ENCODE assay signal across 9 cellular contexts in genomic region chr19:45632468-45633196, GRCh38. TPM values are rescaled to one million over a fixed set of nuclear protein-coding genes. Genes with fewer than 3 reads are reported as not detected.
A peak's percentile ranks its signal among the peaks of the same experiment; 100 is the strongest.
DNase-seq lines count a peak whose midpoint lies in the region; ATAC-seq lines count a peak whose summit lies in the region.
"Had no signal": no experiment of that assay in that cellular context is flagged by ENCODE, and none has a peak within 500 bp of the region (broad histone marks: within the 10 kb centered on the region; RNA-seq: fewer than 3 reads in every experiment).

No MANE protein-coding gene starts in this region.

- DNase-seq in NCI-H748 (lab: John Stamatoyannopoulos, UW; ENCODE audit: unreplicated experiment): peak; percentile 30
- no peak for DNase-seq in NCI-H748 treated with DMSO at 0.1 percent for 48 hours (lab: John Stamatoyannopoulos, UW)
- peak; percentile 15 for DNase-seq in NCI-H82 treated with DMSO at 0.1 percent for 48 hours (lab: John Stamatoyannopoulos, UW; ENCODE audit: unreplicated experiment)
- DNase-seq in activated T-helper 2 cell treated with anti-CD3 and anti-CD28 coated beads, Interferon-gamma antibody, Interleukin-2, Interleukin-4, amounts not matched to agents 10 μg/mL and 5 μg/mL and 100 μg/mL, durations not matched to agents 14 hours and 24 hours and 36 hours (ENCODE audit: low spot score): no peak
- peak; percentile 91 for DNase-seq in glomerular visceral epithelial cell (ENCODE audit: extremely low spot score)
- peak; percentile 70 for DNase-seq in renal cortical epithelial cell (ENCODE audit: low read depth)
- no peak for DNase-seq in NK-92 (lab: John Stamatoyannopoulos, UW; ENCODE audit: unreplicated experiment)

- no peak for ATAC-seq in HG03135 (IDR thresholded peaks at IDR 0.05; ENCODE audit: unreplicated experiment)

- peaks cover 45% of the 10 kb centered on the region for H3K36me3 Mint-ChIP-seq in activated T-helper 2 cell treated with anti-CD3 and anti-CD28 coated beads, Interferon-gamma antibody, Interleukin-2, Interleukin-4, amounts not matched to agents 10 μg/mL and 5 μg/mL and 100 μg/mL, durations not matched to agents 14 hours and 24 hours and 36 hours (ENCODE audit: low read depth)

- peak overlapping the region; percentile 35 for H3K27ac Mint-ChIP-seq in activated T-helper 2 cell treated with anti-CD3 and anti-CD28 coated beads, Interferon-gamma antibody, Interleukin-2, Interleukin-4, amounts not matched to agents 10 μg/mL and 5 μg/mL and 100 μg/mL, durations not matched to agents 14 hours and 24 hours and 36 hours

- no peaks in the 10 kb centered on the region for H3K27me3 Mint-ChIP-seq in activated T-helper 2 cell treated with anti-CD3 and anti-CD28 coated beads, Interferon-gamma antibody, Interleukin-2, Interleukin-4, amounts not matched to agents 10 μg/mL and 5 μg/mL and 100 μg/mL, durations not matched to agents 14 hours and 24 hours and 36 hours (ENCODE audit: low read depth)
- H3K27me3 Mint-ChIP-seq: CD4-positive, alpha-beta memory T cell had no signal

- H3K4me1 Mint-ChIP-seq in activated T-helper 2 cell treated with anti-CD3 and anti-CD28 coated beads, Interferon-gamma antibody, Interleukin-2, Interleukin-4, amounts not matched to agents 10 μg/mL and 5 μg/mL and 100 μg/mL, durations not matched to agents 14 hours and 24 hours and 36 hours (ENCODE audit: low read depth): peaks cover 14% of the 10 kb centered on the region
- H3K4me1 Mint-ChIP-seq: CD4-positive, alpha-beta memory T cell had no signal

- no peak overlapping the region for H3K4me3 Mint-ChIP-seq in activated T-helper 2 cell treated with anti-CD3 and anti-CD28 coated beads, Interferon-gamma antibody, Interleukin-2, Interleukin-4, amounts not matched to agents 10 μg/mL and 5 μg/mL and 100 μg/mL, durations not matched to agents 14 hours and 24 hours and 36 hours (ENCODE audit: low read depth)
- H3K4me3 Mint-ChIP-seq: CD4-positive, alpha-beta memory T cell had no signal

- H3K9me3 Mint-ChIP-seq in activated T-helper 2 cell treated with anti-CD3 and anti-CD28 coated beads, Interferon-gamma antibody, Interleukin-2, Interleukin-4, amounts not matched to agents 10 μg/mL and 5 μg/mL and 100 μg/mL, durations not matched to agents 14 hours and 24 hours and 36 hours: no peaks in the 10 kb centered on the region
- H3K9me3 Mint-ChIP-seq: CD4-positive, alpha-beta memory T cell had no signal

- intact Hi-C loops in activated T-helper 2 cell treated with anti-CD3 and anti-CD28 coated beads, Interferon-gamma antibody, Interleukin-2, Interleukin-4, amounts not matched to agents 10 μg/mL and 5 μg/mL and 100 μg/mL, durations not matched to agents 14 hours and 24 hours and 36 hours (cut with micrococcal nuclease): no loop called here

RNA-seq across cellular contexts. Expression of gene EML2, which starts 6.6 kb away (rescaled TPM):
- 180 and 207 TPM in 2 replicates for total RNA-seq in activated T-helper 2 cell treated with anti-CD3 and anti-CD28 coated beads, Interferon-gamma antibody, Interleukin-2, Interleukin-4, amounts not matched to agents 10 μg/mL and 5 μg/mL and 100 μg/mL, durations not matched to agents 14 hours and 24 hours and 36 hours
- 47.4 and 61.3 TPM in 2 replicates for total RNA-seq in renal cortical epithelial cell

RNA-seq across cellular contexts. Expression of gene GPR4, which starts 30.6 kb away (rescaled TPM):
- total RNA-seq in activated T-helper 2 cell treated with anti-CD3 and anti-CD28 coated beads, Interferon-gamma antibody, Interleukin-2, Interleukin-4, amounts not matched to agents 10 μg/mL and 5 μg/mL and 100 μg/mL, durations not matched to agents 14 hours and 24 hours and 36 hours: not detected in 2 replicates
- under 0.01 TPM in 1 of 2 replicates, not detected in the other for total RNA-seq in renal cortical epithelial cell
- total RNA-seq: CD4-positive, alpha-beta memory T cell had no signal

RNA-seq across cellular contexts. Expression of gene GIPR, which starts 35.4 kb away (rescaled TPM):
- total RNA-seq in activated T-helper 2 cell treated with anti-CD3 and anti-CD28 coated beads, Interferon-gamma antibody, Interleukin-2, Interleukin-4, amounts not matched to agents 10 μg/mL and 5 μg/mL and 100 μg/mL, durations not matched to agents 14 hours and 24 hours and 36 hours: 9.3 and 9.5 TPM in 2 replicates
- 0.50 and 1.0 TPM in 2 replicates for total RNA-seq in renal cortical epithelial cell

RNA-seq across cellular contexts. Expression of gene OPA3, which starts 48.0 kb away (rescaled TPM):
- 15.2 and 15.9 TPM in 2 replicates for total RNA-seq in activated T-helper 2 cell treated with anti-CD3 and anti-CD28 coated beads, Interferon-gamma antibody, Interleukin-2, Interleukin-4, amounts not matched to agents 10 μg/mL and 5 μg/mL and 100 μg/mL, durations not matched to agents 14 hours and 24 hours and 36 hours
- total RNA-seq in renal cortical epithelial cell: 8.7 and 14.5 TPM in 2 replicates

RNA-seq across cellular contexts. Expression of gene SNRPD2, which starts 59.1 kb away (rescaled TPM):
- 738 and 766 TPM in 2 replicates for total RNA-seq in activated T-helper 2 cell treated with anti-CD3 and anti-CD28 coated beads, Interferon-gamma antibody, Interleukin-2, Interleukin-4, amounts not matched to agents 10 μg/mL and 5 μg/mL and 100 μg/mL, durations not matched to agents 14 hours and 24 hours and 36 hours
- total RNA-seq in renal cortical epithelial cell: 120 and 333 TPM in 2 replicates

Comparison
In these comparisons a context has a peak if more than half of its experiments do, and no peak if none do; other contexts are left out.
1. DNase-seq: peak in NCI-H748 (single experiment), NCI-H82 treated with DMSO at 0.1 percent for 48 hours (single experiment), glomerular visceral epithelial cell (single experiment) and renal cortical epithelial cell (single experiment); none in NCI-H748 treated with DMSO at 0.1 percent for 48 hours (single experiment), activated T-helper 2 cell treated with anti-CD3 and anti-CD28 coated beads, Interferon-gamma antibody, Interleukin-2, Interleukin-4, amounts not matched to agents 10 μg/mL and 5 μg/mL and 100 μg/mL, durations not matched to agents 14 hours and 24 hours and 36 hours (single experiment) and NK-92 (single experiment).